10 cellular contexts compared by ENCODE assay signal in the genomic region with DNA sequence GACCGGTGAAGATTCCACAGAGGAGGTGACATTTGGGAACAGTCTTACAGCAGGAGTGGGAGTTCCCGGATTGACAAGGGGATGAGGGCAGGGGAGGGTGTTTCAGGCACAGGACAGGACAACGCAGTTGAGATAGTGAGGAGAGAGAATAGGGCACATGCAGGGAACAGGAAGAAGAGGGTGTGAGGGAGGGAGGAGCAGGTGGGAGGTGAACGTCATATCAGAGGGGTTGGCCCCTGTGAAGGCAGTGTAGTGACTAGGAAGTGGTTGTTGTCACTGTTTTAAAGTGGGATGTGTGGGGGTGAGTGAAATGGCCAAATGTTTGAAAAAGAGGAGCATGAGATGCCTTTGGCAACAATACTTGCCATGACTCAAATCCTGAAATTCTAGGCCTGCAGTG. TPM values are rescaled to one million over a fixed set of nuclear protein-coding genes. Genes with fewer than 3 reads are reported as not detected.
A peak's percentile ranks its signal among the peaks of the same experiment; 100 is the strongest.
DNase-seq lines count a peak whose midpoint lies in the region; ATAC-seq and TF ChIP-seq lines count a peak whose summit lies in the region.
"Had no signal": no experiment of that assay in that cellular context is flagged by ENCODE, and none has a peak within 500 bp of the region (broad histone marks: within the 10 kb centered on the region; RNA-seq: fewer than 3 reads in every experiment).

No MANE protein-coding gene starts in this region.

- no peak overlapping the region for H3K4me2 ChIP-seq in trophoblast cell (ENCODE audit: low read length)

- H3K4me3 ChIP-seq in mucosa of descending colon (no peak overlapping the region), trophoblast cell (ENCODE audit: low read depth, low read length) (no peak overlapping the region)

- H2BK5ac ChIP-seq in trophoblast cell (ENCODE audit: low read depth, low read length, poor library complexity), result no peak overlapping the region

- H3K14ac ChIP-seq in trophoblast cell (ENCODE audit: low read length), result no peak overlapping the region

- no peak overlapping the region for H2BK120ac ChIP-seq in trophoblast cell (ENCODE audit: insufficient read depth, low read length, poor library complexity)

- no peak overlapping the region for H4K91ac ChIP-seq in trophoblast cell (ENCODE audit: low read depth, low read length)

- H3K23ac ChIP-seq in trophoblast cell (ENCODE audit: low read length), result no peak overlapping the region

- H4K12ac ChIP-seq in trophoblast cell (ENCODE audit: low read depth, low read length), result no peak overlapping the region

- no peaks in the 10 kb centered on the region for H3K36me3 ChIP-seq in mucosa of descending colon (ENCODE audit: low read depth)
- no peaks in the 10 kb centered on the region for H3K36me3 ChIP-seq in trophoblast cell (ENCODE audit: control insufficient read depth in 1 of 2, insufficient read depth in 2 of 2, low read length in 2 of 2)

- no peaks in the 10 kb centered on the region for H3K79me1 ChIP-seq in trophoblast cell (ENCODE audit: low read length)

- no CpG with 5 or more reads among the region's 4 CpGs for WGBS in trophoblast cell (ENCODE audit: extremely low coverage, insufficient coverage, insufficient read length)

- no peak overlapping the region for H2AK5ac ChIP-seq in trophoblast cell (ENCODE audit: low read length)

- H3K4me1 ChIP-seq in mucosa of descending colon (ENCODE audit: low read depth) (no peaks in the 10 kb centered on the region), trophoblast cell (ENCODE audit: control insufficient read depth in 1 of 2, insufficient read depth in 2 of 2, low read length in 2 of 2) (no peaks in the 10 kb centered on the region)

- H3K27ac ChIP-seq in trophoblast cell (ENCODE audit: low read depth, low read length), result no peak overlapping the region

- H3K4ac ChIP-seq in trophoblast cell (ENCODE audit: low read depth, low read length), result no peak overlapping the region

- DNase-seq in stimulated activated CD4-positive, alpha-beta T cell treated with anti-CD3 and anti-CD28 coated beads, Interleukin-12 subunit alpha, Interleukin-12 subunit beta, amount 100 ng/mL, for 4 hours, result peak; percentile 27
- DNase-seq in stimulated activated CD4-positive, alpha-beta T cell treated with anti-CD3 and anti-CD28 coated beads, Interleukin-2, amount 100 ng/mL, for 48 hours, result no peak
- DNase-seq in activated T-cell treated with anti-CD3 and anti-CD28 coated beads for 1 hour (ENCODE audit: low read depth) (peak; percentile 14), mucosa of descending colon (no peak), NCI-H82 treated with DMSO at 0.1 percent for 48 hours (lab: John Stamatoyannopoulos, UW; ENCODE audit: unreplicated experiment) (no peak), trophoblast cell (no peak)
- DNase-seq: left cardiac atrium, T1000 had no signal

- no peak overlapping the region for H4K8ac ChIP-seq in trophoblast cell (ENCODE audit: low read depth, low read length)

- intact Hi-C loops in mucosa of descending colon (cut with DNase I, micrococcal nuclease), result loop anchor here in 1 of 2 donors (10.0 kb wide), 1 partner anchor 57 kb away; no protein-coding TSS in a partner anchor

- H3K9me3 ChIP-seq in mucosa of descending colon (no peaks in the 10 kb centered on the region), trophoblast cell (ENCODE audit: insufficient read depth, low read depth, low read length) (peaks cover 2% of the 10 kb centered on the region)

- no peak overlapping the region for H2BK12ac ChIP-seq in trophoblast cell (ENCODE audit: low read length)

- ATAC-seq in mucosa of descending colon (peak; percentile 81), HG02884 (IDR thresholded peaks at IDR 0.05; ENCODE audit: unreplicated experiment) (no peak), HG03571 (IDR thresholded peaks at IDR 0.05; ENCODE audit: unreplicated experiment) (no peak)

- H3K18ac ChIP-seq in trophoblast cell (ENCODE audit: low read length), result no peak overlapping the region

- no peaks in the 10 kb centered on the region for H3K27me3 ChIP-seq in trophoblast cell (ENCODE audit: insufficient read depth, low read length)

- H3K79me2 ChIP-seq in trophoblast cell (ENCODE audit: control insufficient read depth, insufficient read depth, low read length, poor library complexity), result no peaks in the 10 kb centered on the region

- H2AFZ ChIP-seq in trophoblast cell (ENCODE audit: insufficient read depth, low read length, poor library complexity), result no peak overlapping the region

- no peak for TF ChIP-seq CTCF in mucosa of descending colon (IDR thresholded peaks at IDR 0.05)

- no peak overlapping the region for H3K9ac ChIP-seq in trophoblast cell (ENCODE audit: low read length)

RNA-seq across cellular contexts. Expression of a gene that starts 12.2 kb away (rescaled TPM):
- total RNA-seq in mucosa of descending colon, result 10 to 100 TPM in 1 of 3 donors, 1 to 10 TPM in 2; 7.4 to 29.0 (median 8.2) TPM
- polyA plus RNA-seq in trophoblast cell (2013), result 0.10 and 0.12 TPM in 2 replicates

Comparison
In these comparisons a context has a peak if more than half of its experiments do, and no peak if none do; other contexts are left out.
1. DNase-seq: peak in stimulated activated CD4-positive, alpha-beta T cell treated with anti-CD3 and anti-CD28 coated beads, Interleukin-12 subunit alpha, Interleukin-12 subunit beta, amount 100 ng/mL, for 4 hours (single experiment) and activated T-cell treated with anti-CD3 and anti-CD28 coated beads for 1 hour (single experiment); none in stimulated activated CD4-positive, alpha-beta T cell treated with anti-CD3 and anti-CD28 coated beads, Interleukin-2, amount 100 ng/mL, for 48 hours (0 of 2), mucosa of descending colon (0 of 3), NCI-H82 treated with DMSO at 0.1 percent for 48 hours (single experiment) and trophoblast cell (0 of 2).